16 cellular contexts compared by ENCODE assay signal in the genomic region with DNA sequence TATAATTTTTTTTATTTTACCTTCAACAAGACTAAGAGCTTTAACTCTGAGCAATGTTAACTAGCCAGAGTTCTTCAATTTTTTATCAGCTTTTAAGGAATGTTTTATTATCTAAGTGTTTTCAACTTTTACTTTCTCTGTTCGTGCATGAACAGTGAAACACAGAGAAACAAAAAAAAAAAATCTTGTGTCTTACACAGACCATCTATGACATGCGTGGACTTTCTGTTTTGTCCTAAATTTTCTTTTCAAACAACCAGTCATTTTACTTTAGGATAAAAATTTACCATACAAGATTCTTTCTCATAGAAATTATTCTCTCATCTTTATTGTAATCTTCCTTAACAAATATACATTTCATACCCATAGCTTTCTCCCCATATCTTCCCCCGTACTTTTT.
"Had no signal": no experiment of that assay in that cellular context is flagged by ENCODE, and none has a peak within 500 bp of the region (broad histone marks: within the 10 kb centered on the region; RNA-seq: fewer than 3 reads in every experiment).

No MANE protein-coding gene starts in this region.

- H3K9me3 ChIP-seq: ascending aorta, thyroid gland had no signal

- H3K4me3 ChIP-seq: ascending aorta, left lung, thyroid gland had no signal

- H3K36me3 ChIP-seq: ascending aorta, left lung, thyroid gland had no signal

- H3K4me1 ChIP-seq: ascending aorta, left lung, thyroid gland had no signal

- H3K27me3 ChIP-seq: ascending aorta, left lung, thyroid gland had no signal

- H3K27ac ChIP-seq: ascending aorta, left lung, thyroid gland had no signal

- H3K4me3 Mint-ChIP-seq: activated naive CD4-positive, alpha-beta T cell treated with anti-CD3 and anti-CD28 coated beads, Interleukin-2, amount 50 U/mL, for 24 hours; activated T-cell treated with anti-CD3 and anti-CD28 coated beads, Interleukin-2, amount 50 U/mL, for 72 hours had no signal

- DNase-seq: activated CD4-positive, alpha-beta T cell treated with anti-CD3 and anti-CD28 coated beads, Interleukin-2, amount 50 U/mL, for 4 hours; activated gamma-delta T cell; activated T-cell treated with anti-CD3 and anti-CD28 coated beads, Interleukin-2, amount 50 U/mL, for 72 hours; cerebellar nuclear complex; cortex of kidney; kidney; left lung; stimulated activated CD4-positive, alpha-beta T cell treated with anti-CD3 and anti-CD28 coated beads, Interleukin-12 subunit alpha, Interleukin-12 subunit beta, amount 100 ng/mL, for 4 hours; stimulated activated CD4-positive, alpha-beta T cell treated with anti-CD3 and anti-CD28 coated beads, Interleukin-1b, Interleukin-23, amount 100 ng/mL, for 48 hours; stimulated activated CD8-positive, alpha-beta memory T cell treated with anti-CD3 and anti-CD28 coated beads, Interleukin-4, amount 100 ng/mL, for 48 hours; stimulated activated naive CD4-positive, alpha-beta T cell; thyroid gland had no signal

- H3K4me1 Mint-ChIP-seq: activated naive CD4-positive, alpha-beta T cell treated with anti-CD3 and anti-CD28 coated beads, Interleukin-2, amount 50 U/mL, for 24 hours had no signal

- H3K27ac Mint-ChIP-seq: activated naive CD4-positive, alpha-beta T cell treated with anti-CD3 and anti-CD28 coated beads, Interleukin-2, amount 50 U/mL, for 24 hours; activated T-cell treated with anti-CD3 and anti-CD28 coated beads, Interleukin-2, amount 50 U/mL, for 72 hours; progenitor cell of endocrine pancreas had no signal

- H3K27me3 Mint-ChIP-seq: activated naive CD4-positive, alpha-beta T cell treated with anti-CD3 and anti-CD28 coated beads, Interleukin-2, amount 50 U/mL, for 24 hours; progenitor cell of endocrine pancreas had no signal

- ATAC-seq: activated T-cell treated with anti-CD3 and anti-CD28 coated beads, Interleukin-2, amount 50 U/mL, for 72 hours; esophagus mucosa; left lung had no signal

- H3K36me3 Mint-ChIP-seq: activated naive CD4-positive, alpha-beta T cell treated with anti-CD3 and anti-CD28 coated beads, Interleukin-2, amount 50 U/mL, for 24 hours had no signal
